1 cellular context compared by ENCODE assay signal in genomic region chr3:101110295-101110694, GRCh38.
A peak's percentile ranks its signal among the peaks of the same experiment; 100 is the strongest.
DNase-seq lines count a peak whose midpoint lies in the region; ATAC-seq, FAIRE-seq and TF ChIP-seq lines count a peak whose summit lies in the region.
"Not testable (repeated sequence)": the region's sequence is repeated elsewhere in the genome, so short reads cannot be mapped to it uniquely, and the experiment has no call there.

No MANE protein-coding gene starts in this region.

- TF ChIP-seq EP300 in K562 (IDR thresholded peaks at IDR 0.05; ENCODE audit: low read length): not testable (repeated sequence)

- intact Hi-C loops in K562 (cut with micrococcal nuclease): not testable (repeated sequence)

- not testable (repeated sequence) for TF ChIP-seq RAD21 in K562 (CRISPR knock-in tag; conservative IDR thresholded peaks at IDR 0.05 in 1 of 2, IDR thresholded peaks at IDR 0.05 in 1 of 2)

- not testable (repeated sequence) for H3K36me3 ChIP-seq in K562 (ENCODE audit: control insufficient read depth, insufficient read depth, low read length)

- H3K9ac ChIP-seq in K562 (ENCODE audit: insufficient read depth in 1 of 2, low read depth in 2 of 2, low read length in 2 of 2): not testable (repeated sequence)

- not testable (repeated sequence) for BruUV-seq in K562 (replicated peaks; lab: Mats Ljungman, UMichigan)

- not testable (repeated sequence) for H3K9me3 ChIP-seq in K562 (replicated peaks; ENCODE audit: control insufficient read depth, insufficient read depth, low read depth, low read length)

- H2AFZ ChIP-seq in K562 (ENCODE audit: low read depth, low read length): not testable (repeated sequence)

- not testable (repeated sequence) for FAIRE-seq in K562 (lab: Jason Lieb, UNC)

- H3K4me3 ChIP-seq in K562: not testable (repeated sequence)

- CTCF ChIA-PET in K562 (lab: Yijun Ruan, JAX; ENCODE audit: low intra/inter-chr PET ratio): not testable (repeated sequence)

- DNase-seq in K562 (ENCODE audit: extremely low read depth in 1 of 4, low spot score in 3 of 4): not testable (repeated sequence)

- H3K79me2 ChIP-seq in K562 (ENCODE audit: control insufficient read depth, insufficient read depth, low read length): not testable (repeated sequence)

- not testable (repeated sequence) for TF ChIP-seq CTCF in K562 (IDR thresholded peaks at IDR 0.05 in 2 of 3, conservative IDR thresholded peaks at IDR 0.05 in 1 of 3; ENCODE audit: insufficient read depth in 2 of 3, low read depth in 1 of 3, low read length in 3 of 3)

- H4K20me1 ChIP-seq in K562 (replicated peaks; ENCODE audit: control insufficient read depth, insufficient read depth, low read length): not testable (repeated sequence)

- not testable (repeated sequence) for H3K4me2 ChIP-seq in K562 (ENCODE audit: insufficient read depth, low read length)

- in situ Hi-C loops in K562 (cut with MboI): not testable (repeated sequence)

- not testable (repeated sequence) for H3K9me1 ChIP-seq in K562 (ENCODE audit: control insufficient read depth, insufficient read depth, low read length)

- POLR2A ChIA-PET in K562 (lab: Yijun Ruan, JAX): not testable (repeated sequence)

- WGBS in K562 (ENCODE audit: insufficient coverage, low coverage, missing lambda C conversion rate): 5% methylated on average over 3 of the region's 3 CpGs

- H3K4me1 ChIP-seq in K562 (replicated peaks in 1 of 2; ENCODE audit: control insufficient read depth in 2 of 2, insufficient read depth in 2 of 2, low read length in 2 of 2): not testable (repeated sequence)

- not testable (repeated sequence) for ATAC-seq in K562

- not testable (repeated sequence) for H3K27me3 ChIP-seq in K562 (ENCODE audit: control insufficient read depth in 2 of 2, insufficient read depth in 2 of 2, low read length in 2 of 2)

- H3K27ac ChIP-seq in K562 (ENCODE audit: extremely low read depth, low read depth, low read length): not testable (repeated sequence)

- not testable (repeated sequence) for TF ChIP-seq POLR2A in K562 (conservative IDR thresholded peaks at IDR 0.05)

TF ChIP-seq in K562, 482 proteins besides CTCF, POLR2A, EP300 and RAD21:
- TF ChIP-seq ZNF354B (CRISPR knock-in tag; IDR thresholded peaks at IDR 0.05): peak; percentile 94
- TF ChIP-seq ZNF507 (tag; conservative IDR thresholded peaks at IDR 0.05): peak; percentile 99
TF ChIP-seq in K562: peak in this region for 2; not testable (repeated sequence) for 480.
